8 cellular contexts compared by ENCODE assay signal in genomic region chr1:59013276-59013927, GRCh38.
DNase-seq lines count a peak whose midpoint lies in the region; ATAC-seq and TF ChIP-seq lines count a peak whose summit lies in the region.

No MANE protein-coding gene starts in this region.

- WGBS in spleen, 5 donors: 21 to 42% (median 41%) methylated on average over 16 of the region's 16 CpGs

- H3K36me3 ChIP-seq in spleen: no peaks in the 10 kb centered on the region

- no peaks in the 10 kb centered on the region for H3K9me3 Mint-ChIP-seq in activated B cell treated with CpG ODN at 0.5 μM for 24 hours

- TF ChIP-seq POLR2A in spleen (IDR thresholded peaks at IDR 0.05): no peak

- no peaks in the 10 kb centered on the region for H3K36me3 Mint-ChIP-seq in activated B cell treated with CpG ODN at 0.5 μM for 24 hours (ENCODE audit: low read depth)

- intact Hi-C loops in activated B cell treated with CpG ODN at 0.5 μM for 24 hours (cut with micrococcal nuclease) (no loop called here), spleen (cut with DNase I; ENCODE audit: low total_unique reads) (no loop called here)

- H3K9me3 ChIP-seq in spleen: no peaks in the 10 kb centered on the region

- POLR2A ChIA-PET in activated B cell treated with CpG ODN at 0.5 μM for 24 hours (lab: Charles Lee): interaction anchor here (0.9 to 3.9 kb wide), 11 partner anchors 12 to 283 kb away, joined by 3 to 41 read pairs (median 4); partner anchors contain the start of genes FGGY and JUN

- CTCF ChIA-PET in activated B cell treated with CpG ODN at 0.5 μM for 24 hours (lab: Charles Lee): interaction anchor here (0.9 to 1.0 kb wide), 2 partner anchors 9 to 11 kb away, joined by 3 read pairs; no protein-coding TSS in a partner anchor

- H3K27me3 Mint-ChIP-seq in activated B cell treated with CpG ODN at 0.5 μM for 24 hours: no peaks in the 10 kb centered on the region

- H3K4me1 Mint-ChIP-seq in activated B cell treated with CpG ODN at 0.5 μM for 24 hours: peaks cover 76% of the 10 kb centered on the region

- peak overlapping the region; percentile 91 for H3K27ac Mint-ChIP-seq in activated B cell treated with CpG ODN at 0.5 μM for 24 hours

- H3K4me1 ChIP-seq in spleen: peaks cover 5 to 37% (median 23%) of the 10 kb centered on the region in 6 donors

- ATAC-seq in GM18861 (IDR thresholded peaks at IDR 0.05; ENCODE audit: unreplicated experiment) (peak; percentile 39), HG02798 (IDR thresholded peaks at IDR 0.05; ENCODE audit: poor library complexity, unreplicated experiment) (peak; percentile 70), activated B cell treated with CpG ODN at 0.5 μM for 24 hours (ENCODE audit: low read depth) (peak; percentile 72)

- H3K4me3 ChIP-seq in spleen: peak overlapping the region in 2 of 8 donors; percentile 11 to 35

- peak overlapping the region; percentile 55 to 83 (median 74) for H3K27ac ChIP-seq in spleen

- TF ChIP-seq CTCF in activated B cell treated with CpG ODN at 0.5 μM for 24 hours (IDR thresholded peaks at IDR 0.05) (no peak), spleen (IDR thresholded peaks at IDR 0.05 in 8 of 11, conservative IDR thresholded peaks at IDR 0.05 in 3 of 11) (no peak)

- DNase-seq in activated B cell treated with CpG ODN at 0.5 μM for 24 hours (peak; percentile 45), iPS DF 4.7 (ENCODE audit: extremely low read depth, low spot score) (peak; percentile 19), spleen (peak; percentile 82), NCI-H510A treated with DMSO at 0.1 percent for 48 hours (lab: John Stamatoyannopoulos, UW) (no peak), NOMO-1 treated with dmso at 0.1 percent for 144 hours (lab: John Stamatoyannopoulos, UW; ENCODE audit: unreplicated experiment) (no peak), NCI-H2107 treated with DMSO at 0.1 percent for 48 hours (lab: John Stamatoyannopoulos, UW; ENCODE audit: unreplicated experiment) (no peak)

- H3K27me3 ChIP-seq in spleen (replicated peaks in 1 of 7): no peaks in the 10 kb centered on the region

- H3K4me3 Mint-ChIP-seq in activated B cell treated with CpG ODN at 0.5 μM for 24 hours: peak overlapping the region; percentile 73

Comparison
In these comparisons a context has a peak if more than half of its experiments do, and no peak if none do; other contexts are left out.
1. DNase-seq: peak in activated B cell treated with CpG ODN at 0.5 μM for 24 hours (single experiment), iPS DF 4.7 (single experiment) and spleen (single experiment); none in NCI-H510A treated with DMSO at 0.1 percent for 48 hours (single experiment), NOMO-1 treated with dmso at 0.1 percent for 144 hours (single experiment) and NCI-H2107 treated with DMSO at 0.1 percent for 48 hours (single experiment).
2. Peak in every context shown above with its lines, with median percentiles within 50 percentile points of each other: ATAC-seq.